In the genomic region with DNA sequence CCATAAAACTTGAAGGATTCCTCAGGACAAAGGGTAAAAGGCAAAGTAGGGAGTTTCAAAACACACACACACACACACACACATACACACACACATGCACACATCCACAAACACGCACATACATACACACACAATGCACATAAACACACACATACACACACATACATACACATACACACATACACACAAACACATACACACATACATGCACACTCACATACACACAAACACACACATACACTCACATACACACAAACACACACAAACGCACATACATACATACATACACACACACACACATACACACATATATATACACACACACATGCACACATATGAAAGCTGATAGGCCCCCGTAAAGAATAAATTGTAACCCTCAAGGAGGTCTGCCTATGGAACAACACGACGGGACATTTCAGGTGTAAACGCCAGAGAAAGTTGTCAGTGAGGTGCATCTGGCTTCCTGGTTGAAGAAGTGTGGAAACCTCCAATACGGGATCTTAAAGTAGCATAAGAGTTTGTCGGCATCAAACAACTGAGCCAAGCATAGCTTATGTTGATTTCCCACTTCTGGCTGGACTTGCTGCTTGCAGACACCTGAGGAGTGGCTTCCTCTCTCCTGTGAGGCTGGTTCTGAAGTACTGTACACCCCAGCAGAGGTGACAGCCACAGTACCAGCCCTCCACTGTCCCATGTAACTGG, we compare ENCODE assay signal across 14 cellular contexts. TPM values are rescaled to one million over a fixed set of nuclear protein-coding genes. Genes with fewer than 3 reads are reported as not detected.
A peak's percentile ranks its signal among the peaks of the same experiment; 100 is the strongest.
DNase-seq lines count a peak whose midpoint lies in the region; ATAC-seq, FAIRE-seq and TF ChIP-seq lines count a peak whose summit lies in the region.
"Had no signal": no experiment of that assay in that cellular context is flagged by ENCODE, and none has a peak within 500 bp of the region (broad histone marks: within the 10 kb centered on the region; RNA-seq: fewer than 3 reads in every experiment).

No MANE protein-coding gene starts in this region.

- H3K36me3 ChIP-seq in Caco-2 (ENCODE audit: control insufficient read depth, insufficient read depth, low read length) = no peaks in the 10 kb centered on the region; the same call in 1 of the 2 replicates
- peaks cover 0 to 6% (median 0%) of the 10 kb centered on the region in 6 donors for H3K36me3 ChIP-seq in spleen
- H3K36me3 ChIP-seq in uterus = no peaks in the 10 kb centered on the region
- H3K36me3 ChIP-seq: gastroesophageal sphincter, neutrophil had no signal

- no peaks in the 10 kb centered on the region for H3K36me3 Mint-ChIP-seq in Caco-2 (ENCODE audit: insufficient read depth, unreplicated experiment)
- peaks cover 51% of the 10 kb centered on the region for H3K36me3 Mint-ChIP-seq in activated naive CD8-positive, alpha-beta T cell treated with anti-CD3 and anti-CD28 coated beads, Interleukin-2, amount 10 ng/mL, durations not matched to agents 7 days and 5 days

- peaks cover 17% of the 10 kb centered on the region for H3K4me1 Mint-ChIP-seq in Caco-2 (ENCODE audit: low read depth, unreplicated experiment)
- peaks cover 56% of the 10 kb centered on the region for H3K4me1 Mint-ChIP-seq in activated naive CD8-positive, alpha-beta T cell treated with anti-CD3 and anti-CD28 coated beads, Interleukin-2, amount 10 ng/mL, durations not matched to agents 7 days and 5 days

- ATAC-seq in activated naive CD8-positive, alpha-beta T cell treated with anti-CD3 and anti-CD28 coated beads, Interleukin-2, amount 10 ng/mL, durations not matched to agents 7 days and 5 days (ENCODE audit: low read depth) = no peak
- ATAC-seq: gastroesophageal sphincter, sciatic nerve had no signal

- FAIRE-seq in GM19239 (lab: Jason Lieb, UNC) = peak; percentile 54
- FAIRE-seq: endothelial cell of umbilical vein had no signal

- WGBS in spleen, 5 donors = 80 to 91% (median 85%) methylated on average over 8 of the region's 8 CpGs

- peak overlapping the region in 6 of 8 donors; percentile 17 to 93 (median 90) for H3K27ac ChIP-seq in spleen
- no peak overlapping the region for H3K27ac ChIP-seq in uterus
- H3K27ac ChIP-seq: neutrophil had no signal

- CTCF ChIA-PET in Caco-2 (lab: Charles Lee) = interaction anchor here (0.6 kb wide), 1 partner anchor 111 kb away, joined by 3 read pairs; no protein-coding TSS in a partner anchor

- TF ChIP-seq POLR2A in spleen (IDR thresholded peaks at IDR 0.05) (no peak), uterus (IDR thresholded peaks at IDR 0.05) (no peak)

- H3K27ac Mint-ChIP-seq in Caco-2 (ENCODE audit: unreplicated experiment) = peak overlapping the region; percentile 20
- H3K27ac Mint-ChIP-seq in activated naive CD8-positive, alpha-beta T cell treated with anti-CD3 and anti-CD28 coated beads, Interleukin-2, amount 10 ng/mL, durations not matched to agents 7 days and 5 days = peak overlapping the region; percentile 0

- TF ChIP-seq CTCF in Caco-2 (IDR thresholded peaks at IDR 0.05; ENCODE audit: insufficient read depth in 1 of 2, low read depth in 1 of 2, low read length in 1 of 2, severe bottlenecking in 1 of 2, unreplicated experiment in 1 of 2) (no peak), spleen (IDR thresholded peaks at IDR 0.05 in 8 of 11, conservative IDR thresholded peaks at IDR 0.05 in 3 of 11) (no peak), uterus (IDR thresholded peaks at IDR 0.05) (no peak)

- DNase-seq in Caco-2 (no peak), GM19239 (ENCODE audit: insufficient read length, low spot score) (no peak), spleen (no peak), retina (no peak), uterus (no peak)
- no peak for DNase-seq in activated naive CD8-positive, alpha-beta T cell treated with anti-CD3 and anti-CD28 coated beads, Interleukin-2, amount 10 ng/mL, durations not matched to agents 7 days and 5 days
- no peak for DNase-seq in stimulated activated naive CD4-positive, alpha-beta T cell treated with Interleukin-2 at 50 U/mL for 16 hours (lab: John Stamatoyannopoulos, UW)
- DNase-seq: NCI-H1694; stimulated activated CD4-positive, alpha-beta T cell treated with anti-CD3 and anti-CD28 coated beads, Interleukin-4, amount 100 ng/mL, for 24 hours had no signal

- H3K4me3 Mint-ChIP-seq in Caco-2 (ENCODE audit: unreplicated experiment) = no peak overlapping the region
- H3K4me3 Mint-ChIP-seq in activated naive CD8-positive, alpha-beta T cell treated with anti-CD3 and anti-CD28 coated beads, Interleukin-2, amount 10 ng/mL, durations not matched to agents 7 days and 5 days = no peak overlapping the region

- peaks cover 12% of the 10 kb centered on the region; the same call in 1 of the 2 replicates for H3K4me1 ChIP-seq in Caco-2
- peaks cover 31 to 100% (median 78%) of the 10 kb centered on the region in 6 donors for H3K4me1 ChIP-seq in spleen
- peaks cover 5 to 7% of the 10 kb centered on the region in 2 donors for H3K4me1 ChIP-seq in uterus

- H3K4me3 ChIP-seq in Caco-2 (ENCODE audit: low read depth, low read length) = no peak overlapping the region
- peak overlapping the region in 1 of 8 donors; percentile 26 for H3K4me3 ChIP-seq in spleen
- H3K4me3 ChIP-seq in uterus = no peak overlapping the region
- H3K4me3 ChIP-seq: gastroesophageal sphincter had no signal

- no peaks in the 10 kb centered on the region for H3K9me3 ChIP-seq in Caco-2
- H3K9me3 ChIP-seq in spleen = no peaks in the 10 kb centered on the region
- no peaks in the 10 kb centered on the region for H3K9me3 ChIP-seq in uterus
- H3K9me3 ChIP-seq: gastroesophageal sphincter, neutrophil, SK-N-SH had no signal

- no TSS peak for BruUV-seq in Caco-2 (replicated peaks; lab: Mats Ljungman, UMichigan)

- H3K27me3 ChIP-seq in Caco-2 (replicated peaks; ENCODE audit: control insufficient read depth, insufficient read depth, low read length) (no peaks in the 10 kb centered on the region), spleen (replicated peaks in 1 of 7) (no peaks in the 10 kb centered on the region), uterus (no peaks in the 10 kb centered on the region)
- H3K27me3 ChIP-seq: gastroesophageal sphincter had no signal

- H3K9me3 Mint-ChIP-seq in Caco-2 (ENCODE audit: unreplicated experiment) = no peaks in the 10 kb centered on the region
- no peaks in the 10 kb centered on the region for H3K9me3 Mint-ChIP-seq in activated naive CD8-positive, alpha-beta T cell treated with anti-CD3 and anti-CD28 coated beads, Interleukin-2, amount 10 ng/mL, durations not matched to agents 7 days and 5 days

- intact Hi-C loops in Caco-2 (cut with micrococcal nuclease; ENCODE audit: unreplicated experiment) (no loop called here), spleen (cut with DNase I; ENCODE audit: low total_unique reads) (no loop called here), uterus (cut with DNase I; ENCODE audit: low total_unique reads) (no loop called here)

- POLR2A ChIA-PET in Caco-2 (lab: Charles Lee) = no interaction called here
- POLR2A ChIA-PET in activated naive CD8-positive, alpha-beta T cell treated with anti-CD3 and anti-CD28 coated beads, Interleukin-2, amount 10 ng/mL, durations not matched to agents 7 days and 5 days (lab: Charles Lee) = interaction anchor here (1.0 kb wide), 1 partner anchor 12 kb away, joined by 3 read pairs; no protein-coding TSS in a partner anchor

- H3K27me3 Mint-ChIP-seq in Caco-2 (ENCODE audit: insufficient read depth, unreplicated experiment) = no peaks in the 10 kb centered on the region
- H3K27me3 Mint-ChIP-seq in activated naive CD8-positive, alpha-beta T cell treated with anti-CD3 and anti-CD28 coated beads, Interleukin-2, amount 10 ng/mL, durations not matched to agents 7 days and 5 days = no peaks in the 10 kb centered on the region

RNA-seq across cellular contexts. Expression of a gene that starts 5.8 kb away (rescaled TPM):
- 8.3 and 10.2 TPM in 2 replicates for total RNA-seq in Caco-2 (2022)
- 10 to 100 TPM; 64.4 to 66.7 TPM for total RNA-seq in activated naive CD8-positive, alpha-beta T cell treated with anti-CD3 and anti-CD28 coated beads, Interleukin-2, amount 10 ng/mL, durations not matched to agents 7 days and 5 days
- total RNA-seq in spleen = 100 to 1,000 TPM in 1 of 7 donors, 10 to 100 TPM in 6; 57.0 to 106 (median 82.2) TPM
- polyA plus RNA-seq in spleen = 10 to 100 TPM; 30.4 to 58.2 (median 38.0) TPM
- 100 to 1,000 TPM in 1 of 4 donors, 10 to 100 TPM in 3; 32.0 to 187 (median 47.6) TPM for total RNA-seq in uterus

Comparison
In these comparisons a context has a peak if more than half of its experiments do, and no peak if none do; other contexts are left out.
1. H3K27ac ChIP-seq: peak in spleen (6 of 8); none in uterus (0 of 2).